Comparison of ENCODE assay signal across 18 cellular contexts in genomic region chr17:10087333-10087732, GRCh38.
A peak's percentile ranks its signal among the peaks of the same experiment; 100 is the strongest.
DNase-seq lines count a peak whose midpoint lies in the region; ATAC-seq and TF ChIP-seq lines count a peak whose summit lies in the region.
"Had no signal": no experiment of that assay in that cellular context is flagged by ENCODE, and none has a peak within 500 bp of the region (broad histone marks: within the 10 kb centered on the region; RNA-seq: fewer than 3 reads in every experiment).

No MANE protein-coding gene starts in this region.

- DNase-seq in HL-60 (ENCODE audit: low read depth in 1 of 2, low spot score in 1 of 2) (peak in 1 of 2 experiments; percentile 65), SKM-1 (lab: John Stamatoyannopoulos, UW; ENCODE audit: unreplicated experiment) (peak; percentile 8), right atrium auricular region (ENCODE audit: low spot score) (no peak), sciatic nerve (ENCODE audit: low spot score) (peak; percentile 49), NCI-H526 treated with DMSO at 0.1 percent for 48 hours (lab: John Stamatoyannopoulos, UW) (no peak), ascending aorta (ENCODE audit: low spot score in 2 of 2) (no peak)
- no peak for DNase-seq in effector CD4-positive, alpha-beta T cell
- DNase-seq: activated CD4-positive, alpha-beta T cell treated with anti-CD3 and anti-CD28 coated beads for 4 hours; activated naive CD4-positive, alpha-beta T cell treated with anti-CD3 and anti-CD28 coated beads, Interleukin-2, amount 50 U/mL, for 16 hours; BE2C; brain microvascular endothelial cell; DMS53; hypothalamus; left colon; NCI-H1694 treated with DMSO at 0.1 percent for 48 hours; NCI-H748 treated with DMSO at 0.1 percent for 48 hours; nephron progenitor cell had no signal

- H3K9me3 ChIP-seq in right atrium auricular region (peaks cover 0 to 11% of the 10 kb centered on the region in 2 donors), ascending aorta (peaks cover 0 to 4% of the 10 kb centered on the region in 2 donors)
- H3K9me3 ChIP-seq: BE2C had no signal

- H3K27me3 ChIP-seq in HL-60 (ENCODE audit: insufficient read depth, poor library complexity, severe bottlenecking) (no peaks in the 10 kb centered on the region), right atrium auricular region (no peaks in the 10 kb centered on the region), ascending aorta (no peaks in the 10 kb centered on the region)
- H3K27me3 ChIP-seq: BE2C, brain microvascular endothelial cell had no signal

- peak overlapping the region; percentile 68 for H3K27ac ChIP-seq in HL-60 (replicated peaks)
- peak overlapping the region; percentile 8 to 85 for H3K27ac ChIP-seq in right atrium auricular region
- no peak overlapping the region for H3K27ac ChIP-seq in ascending aorta
- H3K27ac ChIP-seq: brain microvascular endothelial cell had no signal

- H3K4me1 ChIP-seq in right atrium auricular region (peaks cover 0 to 57% of the 10 kb centered on the region in 2 donors), ascending aorta (no peaks in the 10 kb centered on the region)
- H3K4me1 ChIP-seq: BE2C had no signal

- H3K4me3 ChIP-seq in HL-60 (replicated peaks; ENCODE audit: insufficient read depth, low read length) (no peak overlapping the region), right atrium auricular region (no peak overlapping the region), ascending aorta (no peak overlapping the region)

- ATAC-seq in sciatic nerve (peak; percentile 71), HG02763 (IDR thresholded peaks at IDR 0.05; ENCODE audit: unreplicated experiment) (no peak)
- ATAC-seq: left colon had no signal

- no peak for TF ChIP-seq CTCF in HL-60 (IDR thresholded peaks at IDR 0.05; ENCODE audit: insufficient read depth, low read length)
- TF ChIP-seq CTCF in right atrium auricular region (IDR thresholded peaks at IDR 0.05) = no peak
- TF ChIP-seq CTCF in ascending aorta (IDR thresholded peaks at IDR 0.05) = no peak

- intact Hi-C loops in sciatic nerve (cut with DNase I) (no loop called here), ascending aorta (cut with DNase I) (no loop called here)

- H3K36me3 ChIP-seq in right atrium auricular region (no peaks in the 10 kb centered on the region), ascending aorta (no peaks in the 10 kb centered on the region)
- H3K36me3 ChIP-seq: BE2C, brain microvascular endothelial cell had no signal

Comparison
In these comparisons a context has a peak if more than half of its experiments do, and no peak if none do; other contexts are left out.
1. DNase-seq: peak in SKM-1 (single experiment) and sciatic nerve (single experiment); none in right atrium auricular region (single experiment), NCI-H526 treated with DMSO at 0.1 percent for 48 hours (single experiment), ascending aorta (0 of 2) and effector CD4-positive, alpha-beta T cell (single experiment).
2. H3K27ac ChIP-seq: peak in HL-60 (single experiment) and right atrium auricular region (2 of 2); none in ascending aorta (0 of 2).